ENCODE assay signal across 1 cellular context in genomic region chr6:113636357-113636824, GRCh38.
TF ChIP-seq lines count a peak whose summit lies in the region.

No MANE protein-coding gene starts in this region.

TF ChIP-seq in HepG2, 621 proteins besides CTCF, POLR2A, EP300 and RAD21 (continued from another document):
- TF ChIP-seq HNF1A (IDR thresholded peaks at IDR 0.05; ENCODE audit: low read depth): peak; percentile 82
- peak; percentile 77; the same call in 1 of the 2 replicates for TF ChIP-seq HNF1A (CRISPR knock-in tag; IDR thresholded peaks at IDR 0.05; ENCODE audit: borderline replicate concordance)
- no peak for TF ChIP-seq BHLHE40 (IDR thresholded peaks at IDR 0.05; ENCODE audit: low read length)
- no peak for TF ChIP-seq ZNF333 (CRISPR knock-in tag; IDR thresholded peaks at IDR 0.05; ENCODE audit: borderline replicate concordance)
- no peak for TF ChIP-seq SPEN (CRISPR knock-in tag; IDR thresholded peaks at IDR 0.05; ENCODE audit: low read depth)
- TF ChIP-seq SP4 (CRISPR knock-in tag; IDR thresholded peaks at IDR 0.05): no peak
- no peak for TF ChIP-seq JARID2 (CRISPR knock-in tag; IDR thresholded peaks at IDR 0.05; ENCODE audit: insufficient replicate concordance)
- no peak for TF ChIP-seq ZNF207 (IDR thresholded peaks at IDR 0.05; ENCODE audit: borderline replicate concordance)
- TF ChIP-seq RBM39 (IDR thresholded peaks at IDR 0.05; ENCODE audit: low read depth, low read length, poor library complexity, severe bottlenecking): no peak
- no peak for TF ChIP-seq ZNF720 (CRISPR knock-in tag; IDR thresholded peaks at IDR 0.05)
- TF ChIP-seq, protein P1, sequence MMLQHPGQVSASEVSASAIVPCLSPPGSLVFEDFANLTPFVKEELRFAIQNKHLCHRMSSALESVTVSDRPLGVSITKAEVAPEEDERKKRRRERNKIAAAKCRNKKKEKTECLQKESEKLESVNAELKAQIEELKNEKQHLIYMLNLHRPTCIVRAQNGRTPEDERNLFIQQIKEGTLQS (CRISPR knock-in tag; IDR thresholded peaks at IDR 0.05): no peak
- TF ChIP-seq RORA (CRISPR knock-in tag; IDR thresholded peaks at IDR 0.05): no peak
- no peak for TF ChIP-seq SAFB2 (CRISPR knock-in tag; IDR thresholded peaks at IDR 0.05; ENCODE audit: borderline replicate concordance, low read depth)
- peak; percentile 65 for TF ChIP-seq POGZ (CRISPR knock-in tag; IDR thresholded peaks at IDR 0.05)
- no peak for TF ChIP-seq ZNF3 (CRISPR knock-in tag; IDR thresholded peaks at IDR 0.05)
- TF ChIP-seq BRCA1 (CRISPR knock-in tag; IDR thresholded peaks at IDR 0.05): no peak
- TF ChIP-seq ZNF282 (IDR thresholded peaks at IDR 0.05; ENCODE audit: partially characterized antibody): no peak
- no peak for TF ChIP-seq RFX1 (IDR thresholded peaks at IDR 0.05)
- no peak for TF ChIP-seq ZNF652 (CRISPR knock-in tag; IDR thresholded peaks at IDR 0.05; ENCODE audit: borderline replicate concordance, low read depth)
- TF ChIP-seq TCF7L2 (IDR thresholded peaks at IDR 0.05; ENCODE audit: low read depth, low read length): no peak
- TF ChIP-seq SOX13 (IDR thresholded peaks at IDR 0.05): no peak
- peak in 1 of 2 experiments; percentile 49; a peak in 2 of 4 replicates for TF ChIP-seq SOX13 (CRISPR knock-in tag; conservative IDR thresholded peaks at IDR 0.05 in 1 of 2, IDR thresholded peaks at IDR 0.05 in 1 of 2)
- no peak for TF ChIP-seq E2F5 (CRISPR knock-in tag; conservative IDR thresholded peaks at IDR 0.05)
- TF ChIP-seq ZNF567 (CRISPR knock-in tag; IDR thresholded peaks at IDR 0.05; ENCODE audit: borderline replicate concordance): no peak
- no peak for TF ChIP-seq ZBED4 (CRISPR knock-in tag; IDR thresholded peaks at IDR 0.05; ENCODE audit: borderline replicate concordance)
- no peak for TF ChIP-seq ZBTB43 (CRISPR knock-in tag; conservative IDR thresholded peaks at IDR 0.05)
- TF ChIP-seq, protein P2, sequence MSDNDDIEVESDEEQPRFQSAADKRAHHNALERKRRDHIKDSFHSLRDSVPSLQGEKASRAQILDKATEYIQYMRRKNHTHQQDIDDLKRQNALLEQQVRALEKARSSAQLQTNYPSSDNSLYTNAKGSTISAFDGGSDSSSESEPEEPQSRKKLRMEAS (IDR thresholded peaks at IDR 0.05): peak; percentile 35; the same call in 1 of the 2 replicates
- no peak for TF ChIP-seq ZNF264 (CRISPR knock-in tag; IDR thresholded peaks at IDR 0.05)
- peak; percentile 65; the same call in 1 of the 2 replicates for TF ChIP-seq TBX2 (CRISPR knock-in tag; IDR thresholded peaks at IDR 0.05; ENCODE audit: borderline replicate concordance)
- TF ChIP-seq GLMP (CRISPR knock-in tag; IDR thresholded peaks at IDR 0.05; ENCODE audit: borderline replicate concordance): no peak
- peak; percentile 31; the same call in 1 of the 2 replicates for TF ChIP-seq HMG20A (CRISPR knock-in tag; IDR thresholded peaks at IDR 0.05; ENCODE audit: borderline replicate concordance)
- no peak for TF ChIP-seq ZNF431 (CRISPR knock-in tag; IDR thresholded peaks at IDR 0.05; ENCODE audit: borderline replicate concordance, low read depth)
- TF ChIP-seq NBN (conservative IDR thresholded peaks at IDR 0.05): no peak
- peak; percentile 58; the same call in 1 of the 2 replicates for TF ChIP-seq PRDM10 (CRISPR knock-in tag; IDR thresholded peaks at IDR 0.05; ENCODE audit: low read depth)
- TF ChIP-seq, protein P3, sequence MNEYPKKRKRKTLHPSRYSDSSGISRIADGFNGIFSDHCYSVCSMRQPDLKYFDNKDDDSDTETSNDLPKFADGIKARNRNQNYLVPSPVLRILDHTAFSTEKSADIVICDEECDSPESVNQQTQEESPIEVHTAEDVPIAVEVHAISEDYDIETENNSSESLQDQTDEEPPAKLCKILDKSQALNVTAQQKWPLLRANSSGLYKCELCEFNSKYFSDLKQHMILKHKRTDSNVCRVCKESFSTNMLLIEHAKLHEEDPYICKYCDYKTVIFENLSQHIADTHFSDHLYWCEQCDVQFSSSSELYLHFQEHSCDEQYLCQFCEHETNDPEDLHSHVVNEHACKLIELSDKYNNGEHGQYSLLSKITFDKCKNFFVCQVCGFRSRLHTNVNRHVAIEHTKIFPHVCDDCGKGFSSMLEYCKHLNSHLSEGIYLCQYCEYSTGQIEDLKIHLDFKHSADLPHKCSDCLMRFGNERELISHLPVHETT (CRISPR knock-in tag; conservative IDR thresholded peaks at IDR 0.05): no peak
- no peak for TF ChIP-seq ZNF260 (CRISPR knock-in tag; IDR thresholded peaks at IDR 0.05; ENCODE audit: borderline replicate concordance, low read depth)
- peak; percentile 9 for TF ChIP-seq BCL6 (CRISPR knock-in tag; IDR thresholded peaks at IDR 0.05)
- no peak for TF ChIP-seq LCORL (IDR thresholded peaks at IDR 0.05)
- peak; percentile 37; the same call in 1 of the 2 replicates for TF ChIP-seq LCORL (CRISPR knock-in tag; IDR thresholded peaks at IDR 0.05)
- TF ChIP-seq, protein P4, sequence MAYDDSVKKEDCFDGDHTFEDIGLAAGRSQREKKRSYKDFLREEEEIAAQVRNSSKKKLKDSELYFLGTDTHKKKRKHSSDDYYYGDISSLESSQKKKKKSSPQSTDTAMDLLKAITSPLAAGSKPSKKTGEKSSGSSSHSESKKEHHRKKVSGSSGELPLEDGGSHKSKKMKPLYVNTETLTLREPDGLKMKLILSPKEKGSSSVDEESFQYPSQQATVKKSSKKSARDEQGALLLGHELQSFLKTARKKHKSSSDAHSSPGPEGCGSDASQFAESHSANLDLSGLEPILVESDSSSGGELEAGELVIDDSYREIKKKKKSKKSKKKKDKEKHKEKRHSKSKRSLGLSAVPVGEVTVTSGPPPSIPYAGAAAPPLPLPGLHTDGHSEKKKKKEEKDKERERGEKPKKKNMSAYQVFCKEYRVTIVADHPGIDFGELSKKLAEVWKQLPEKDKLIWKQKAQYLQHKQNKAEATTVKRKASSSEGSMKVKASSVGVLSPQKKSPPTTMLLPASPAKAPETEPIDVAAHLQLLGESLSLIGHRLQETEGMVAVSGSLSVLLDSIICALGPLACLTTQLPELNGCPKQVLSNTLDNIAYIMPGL (CRISPR knock-in tag; IDR thresholded peaks at IDR 0.05; ENCODE audit: borderline replicate concordance in 1 of 2, low read depth in 1 of 2): no peak
- TF ChIP-seq, protein P5, sequence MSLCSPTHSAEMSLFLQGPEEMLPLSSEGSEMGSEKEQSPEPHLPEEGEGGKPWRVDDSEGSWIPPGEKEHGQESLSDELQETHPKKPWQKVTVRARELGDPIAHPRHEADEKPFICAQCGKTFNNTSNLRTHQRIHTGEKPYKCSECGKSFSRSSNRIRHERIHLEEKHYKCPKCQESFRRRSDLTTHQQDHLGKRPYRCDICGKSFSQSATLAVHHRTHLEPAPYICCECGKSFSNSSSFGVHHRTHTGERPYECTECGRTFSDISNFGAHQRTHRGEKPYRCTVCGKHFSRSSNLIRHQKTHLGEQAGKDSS (CRISPR knock-in tag; IDR thresholded peaks at IDR 0.05; ENCODE audit: borderline replicate concordance, low read depth): no peak
